ENCODE assay signal across 1 cellular context in genomic region chr5:150671509-150672236, GRCh38.
TF ChIP-seq lines count a peak whose summit lies in the region.

No MANE protein-coding gene starts in this region.

TF ChIP-seq in WTC11, 78 proteins besides CTCF, POLR2A, EP300 and RAD21 (continued from another document):
- 0 out of 2 replicates have a peak, but pooled peaks have one; percentile 57 for TF ChIP-seq ZNF219 (CRISPR knock-in tag; IDR thresholded peaks at IDR 0.05; ENCODE audit: borderline replicate concordance)
- no peak for TF ChIP-seq NFATC4 (CRISPR knock-in tag; IDR thresholded peaks at IDR 0.05)
- TF ChIP-seq E2F5 (CRISPR knock-in tag; IDR thresholded peaks at IDR 0.05): peak; percentile 46; the same call in 1 of the 2 replicates
- no peak for TF ChIP-seq CREB1 (CRISPR knock-in tag; IDR thresholded peaks at IDR 0.05)
- TF ChIP-seq FOXP4 (CRISPR knock-in tag; IDR thresholded peaks at IDR 0.05): peak; percentile 17; the same call in 1 of the 2 replicates
- TF ChIP-seq ZNF281 (CRISPR knock-in tag; IDR thresholded peaks at IDR 0.05): 0 out of 2 replicates have a peak, but pooled peaks have one; percentile 11
